20 cellular contexts compared by ENCODE assay signal in the genomic region with DNA sequence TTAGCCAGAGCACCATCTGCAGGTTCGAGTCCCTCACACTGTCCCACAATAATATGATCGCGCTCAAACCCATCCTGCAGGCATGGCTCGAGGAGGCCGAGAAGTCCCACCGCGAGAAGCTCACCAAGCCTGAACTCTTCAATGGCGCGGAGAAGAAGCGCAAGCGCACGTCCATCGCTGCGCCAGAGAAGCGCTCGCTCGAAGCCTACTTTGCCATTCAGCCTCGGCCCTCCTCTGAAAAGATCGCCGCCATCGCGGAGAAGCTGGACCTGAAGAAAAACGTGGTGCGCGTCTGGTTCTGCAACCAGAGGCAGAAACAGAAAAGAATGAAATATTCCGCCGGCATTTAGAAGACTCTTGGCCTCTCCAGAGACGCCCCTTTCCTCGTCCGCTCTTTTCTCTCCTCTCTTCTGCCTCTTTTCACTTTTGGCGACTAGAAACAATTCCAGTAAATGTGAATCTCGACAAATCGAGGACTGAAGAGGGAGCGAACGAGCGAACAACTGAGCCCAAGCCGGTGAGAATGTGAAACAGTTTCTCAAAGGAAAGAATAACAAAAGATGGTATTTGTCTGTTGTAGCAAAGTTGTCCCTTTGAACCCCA. TPM values are rescaled to one million over a fixed set of nuclear protein-coding genes. Genes with fewer than 3 reads are reported as not detected.
DNase-seq lines count a peak whose midpoint lies in the region; ATAC-seq and TF ChIP-seq lines count a peak whose summit lies in the region.
"Had no signal": no experiment of that assay in that cellular context is flagged by ENCODE, and none has a peak within 500 bp of the region (broad histone marks: within the 10 kb centered on the region; RNA-seq: fewer than 3 reads in every experiment).

No MANE protein-coding gene starts in this region.

- DNase-seq in activated naive CD8-positive, alpha-beta T cell treated with anti-CD3 and anti-CD28 coated beads, Interleukin-2, amount 10 ng/mL, durations not matched to agents 7 days and 5 days = peak; percentile 29
- DNase-seq in activated naive CD8-positive, alpha-beta T cell treated with anti-CD3 and anti-CD28 coated beads for 36 hours = no peak
- DNase-seq in activated T-helper 1 cell treated with anti-CD3 and anti-CD28 coated beads, Interleukin-12 subunit alpha, Interleukin-12 subunit beta, Interleukin-2, Interleukin-4 antibody, amounts not matched to agents 30 ng/mL and 10 ng/mL and 1 ng/mL, durations not matched to agents 14 hours and 24 hours and 36 hours (ENCODE audit: low spot score) = no peak
- DNase-seq in type B pancreatic cell (ENCODE audit: extremely low spot score, unreplicated experiment) (no peak), medulla oblongata (ENCODE audit: extremely low spot score) (no peak)
- DNase-seq: activated CD4-positive, CD25-positive, alpha-beta regulatory T cell treated with anti-CD3 and anti-CD28 coated beads, Interleukin-2, amount 50 U/mL, for 72 hours; activated naive CD8-positive, alpha-beta T cell treated with anti-CD3 and anti-CD28 coated beads, Interleukin-2, amount 50 U/mL, for 24 hours; CD8-positive, alpha-beta memory T cell; DMS79; foreskin keratinocyte; left ventricle myocardium inferior; occipital lobe; right lobe of liver; tibial artery had no signal

- H3K36me3 Mint-ChIP-seq in activated naive CD8-positive, alpha-beta T cell treated with anti-CD3 and anti-CD28 coated beads, Interleukin-2, amount 10 ng/mL, durations not matched to agents 7 days and 5 days = peaks cover 1% of the 10 kb centered on the region
- H3K36me3 Mint-ChIP-seq in activated naive CD8-positive, alpha-beta T cell treated with anti-CD3 and anti-CD28 coated beads for 36 hours = peaks cover 4% of the 10 kb centered on the region
- peaks cover 2% of the 10 kb centered on the region for H3K36me3 Mint-ChIP-seq in activated T-helper 1 cell treated with anti-CD3 and anti-CD28 coated beads, Interleukin-12 subunit alpha, Interleukin-12 subunit beta, Interleukin-2, Interleukin-4 antibody, amounts not matched to agents 30 ng/mL and 10 ng/mL and 1 ng/mL, durations not matched to agents 14 hours and 24 hours and 36 hours (ENCODE audit: low read depth)
- no peaks in the 10 kb centered on the region for H3K36me3 Mint-ChIP-seq in type B pancreatic cell
- H3K36me3 Mint-ChIP-seq: CD8-positive, alpha-beta memory T cell; stimulated activated memory B cell treated with anti-CD40 and anti-IgM and Interleukin-4, amounts not matched to agents 10 μg/mL and 1 μg/mL and 100 μg/mL, for 72 hours had no signal

- TF ChIP-seq CTCF in type B pancreatic cell (conservative IDR thresholded peaks at IDR 0.05) = no peak

- peak overlapping the region; percentile 67 for H3K27ac Mint-ChIP-seq in activated naive CD8-positive, alpha-beta T cell treated with anti-CD3 and anti-CD28 coated beads, Interleukin-2, amount 10 ng/mL, durations not matched to agents 7 days and 5 days
- H3K27ac Mint-ChIP-seq in activated naive CD8-positive, alpha-beta T cell treated with anti-CD3 and anti-CD28 coated beads for 36 hours = no peak overlapping the region
- peak overlapping the region; percentile 3 for H3K27ac Mint-ChIP-seq in activated T-helper 1 cell treated with anti-CD3 and anti-CD28 coated beads, Interleukin-12 subunit alpha, Interleukin-12 subunit beta, Interleukin-2, Interleukin-4 antibody, amounts not matched to agents 30 ng/mL and 10 ng/mL and 1 ng/mL, durations not matched to agents 14 hours and 24 hours and 36 hours
- H3K27ac Mint-ChIP-seq in type B pancreatic cell = no peak overlapping the region
- H3K27ac Mint-ChIP-seq: activated naive CD8-positive, alpha-beta T cell treated with anti-CD3 and anti-CD28 coated beads, Interleukin-2, amount 50 U/mL, for 24 hours; CD8-positive, alpha-beta memory T cell; stimulated activated memory B cell treated with anti-CD40 and anti-IgM and Interleukin-4, amounts not matched to agents 10 μg/mL and 1 μg/mL and 100 μg/mL, for 72 hours had no signal

- H3K9me3 Mint-ChIP-seq in activated naive CD8-positive, alpha-beta T cell treated with anti-CD3 and anti-CD28 coated beads, Interleukin-2, amount 10 ng/mL, durations not matched to agents 7 days and 5 days = peaks cover 8% of the 10 kb centered on the region
- peaks cover 8% of the 10 kb centered on the region for H3K9me3 Mint-ChIP-seq in activated naive CD8-positive, alpha-beta T cell treated with anti-CD3 and anti-CD28 coated beads for 36 hours
- H3K9me3 Mint-ChIP-seq in activated T-helper 1 cell treated with anti-CD3 and anti-CD28 coated beads, Interleukin-12 subunit alpha, Interleukin-12 subunit beta, Interleukin-2, Interleukin-4 antibody, amounts not matched to agents 30 ng/mL and 10 ng/mL and 1 ng/mL, durations not matched to agents 14 hours and 24 hours and 36 hours = no peaks in the 10 kb centered on the region
- H3K9me3 Mint-ChIP-seq in type B pancreatic cell = no peaks in the 10 kb centered on the region

- peaks cover 81% of the 10 kb centered on the region for H3K27me3 Mint-ChIP-seq in activated naive CD8-positive, alpha-beta T cell treated with anti-CD3 and anti-CD28 coated beads, Interleukin-2, amount 10 ng/mL, durations not matched to agents 7 days and 5 days
- H3K27me3 Mint-ChIP-seq in activated naive CD8-positive, alpha-beta T cell treated with anti-CD3 and anti-CD28 coated beads for 36 hours = peaks cover 95% of the 10 kb centered on the region
- H3K27me3 Mint-ChIP-seq in activated T-helper 1 cell treated with anti-CD3 and anti-CD28 coated beads, Interleukin-12 subunit alpha, Interleukin-12 subunit beta, Interleukin-2, Interleukin-4 antibody, amounts not matched to agents 30 ng/mL and 10 ng/mL and 1 ng/mL, durations not matched to agents 14 hours and 24 hours and 36 hours (ENCODE audit: insufficient read depth) = peaks cover 64% of the 10 kb centered on the region
- peaks cover 96% of the 10 kb centered on the region for H3K27me3 Mint-ChIP-seq in type B pancreatic cell

- peak overlapping the region; percentile 9; the same call in 1 of the 2 replicates for H3K4me3 ChIP-seq in iPS-18c (ENCODE audit: insufficient read depth, low read depth, low read length)
- H3K4me3 ChIP-seq: breast epithelium, left ventricle myocardium inferior, right lobe of liver, tibial artery had no signal

- POLR2A ChIA-PET in activated naive CD8-positive, alpha-beta T cell treated with anti-CD3 and anti-CD28 coated beads, Interleukin-2, amount 10 ng/mL, durations not matched to agents 7 days and 5 days (lab: Charles Lee) = no interaction called here

- H3K4me1 Mint-ChIP-seq in activated naive CD8-positive, alpha-beta T cell treated with anti-CD3 and anti-CD28 coated beads, Interleukin-2, amount 10 ng/mL, durations not matched to agents 7 days and 5 days = peaks cover 10% of the 10 kb centered on the region
- H3K4me1 Mint-ChIP-seq in activated naive CD8-positive, alpha-beta T cell treated with anti-CD3 and anti-CD28 coated beads for 36 hours = peaks cover 17% of the 10 kb centered on the region
- no peaks in the 10 kb centered on the region for H3K4me1 Mint-ChIP-seq in activated T-helper 1 cell treated with anti-CD3 and anti-CD28 coated beads, Interleukin-12 subunit alpha, Interleukin-12 subunit beta, Interleukin-2, Interleukin-4 antibody, amounts not matched to agents 30 ng/mL and 10 ng/mL and 1 ng/mL, durations not matched to agents 14 hours and 24 hours and 36 hours (ENCODE audit: low read depth)
- H3K4me1 Mint-ChIP-seq in type B pancreatic cell (ENCODE audit: unreplicated experiment) = peaks cover 19% of the 10 kb centered on the region

- peaks cover 2% of the 10 kb centered on the region for H3K9me3 ChIP-seq in iPS-18c (ENCODE audit: control insufficient read depth, insufficient read depth, low read length)
- H3K9me3 ChIP-seq: breast epithelium, left ventricle myocardium inferior, right lobe of liver, tibial artery had no signal

- intact Hi-C loops in activated T-helper 1 cell treated with anti-CD3 and anti-CD28 coated beads, Interleukin-12 subunit alpha, Interleukin-12 subunit beta, Interleukin-2, Interleukin-4 antibody, amounts not matched to agents 30 ng/mL and 10 ng/mL and 1 ng/mL, durations not matched to agents 14 hours and 24 hours and 36 hours (cut with micrococcal nuclease) = no loop called here

- H3K4me3 Mint-ChIP-seq in activated naive CD8-positive, alpha-beta T cell treated with anti-CD3 and anti-CD28 coated beads, Interleukin-2, amount 10 ng/mL, durations not matched to agents 7 days and 5 days = no peak overlapping the region
- H3K4me3 Mint-ChIP-seq in activated naive CD8-positive, alpha-beta T cell treated with anti-CD3 and anti-CD28 coated beads for 36 hours = no peak overlapping the region
- no peak overlapping the region for H3K4me3 Mint-ChIP-seq in activated T-helper 1 cell treated with anti-CD3 and anti-CD28 coated beads, Interleukin-12 subunit alpha, Interleukin-12 subunit beta, Interleukin-2, Interleukin-4 antibody, amounts not matched to agents 30 ng/mL and 10 ng/mL and 1 ng/mL, durations not matched to agents 14 hours and 24 hours and 36 hours
- H3K4me3 Mint-ChIP-seq in type B pancreatic cell = peak overlapping the region; percentile 57
- H3K4me3 Mint-ChIP-seq: stimulated activated memory B cell treated with anti-CD40 and anti-IgM and Interleukin-4, amounts not matched to agents 10 μg/mL and 1 μg/mL and 100 μg/mL, for 72 hours had no signal

- no peak for ATAC-seq in activated naive CD8-positive, alpha-beta T cell treated with anti-CD3 and anti-CD28 coated beads, Interleukin-2, amount 10 ng/mL, durations not matched to agents 7 days and 5 days (ENCODE audit: low read depth)
- no peak for ATAC-seq in HG03354 (IDR thresholded peaks at IDR 0.05; ENCODE audit: poor library complexity, severe bottlenecking, unreplicated experiment)
- ATAC-seq in GM21737 (IDR thresholded peaks at IDR 0.05; ENCODE audit: unreplicated experiment) = no peak
- ATAC-seq: activated naive CD8-positive, alpha-beta T cell treated with anti-CD3 and anti-CD28 coated beads, Interleukin-2, amount 50 U/mL, for 24 hours; foreskin keratinocyte; right lobe of liver; stimulated activated memory B cell treated with anti-CD40 and anti-IgM and Interleukin-4, amounts not matched to agents 10 μg/mL and 1 μg/mL and 100 μg/mL, for 72 hours had no signal

RNA-seq across cellular contexts. Expression of a gene that starts 1.9 kb away (rescaled TPM):
- total RNA-seq in activated naive CD8-positive, alpha-beta T cell treated with anti-CD3 and anti-CD28 coated beads, Interleukin-2, amount 10 ng/mL, durations not matched to agents 7 days and 5 days = not detected
- total RNA-seq in activated naive CD8-positive, alpha-beta T cell treated with anti-CD3 and anti-CD28 coated beads for 36 hours = not detected
- total RNA-seq in activated T-helper 1 cell treated with anti-CD3 and anti-CD28 coated beads, Interleukin-12 subunit alpha, Interleukin-12 subunit beta, Interleukin-2, Interleukin-4 antibody, amounts not matched to agents 30 ng/mL and 10 ng/mL and 1 ng/mL, durations not matched to agents 14 hours and 24 hours and 36 hours = not detected in 2 replicates
- total RNA-seq in type B pancreatic cell (ENCODE audit: low replicate concordance) = 0.19 TPM in 2 replicates
- total RNA-seq: breast epithelium; CD8-positive, alpha-beta memory T cell; foreskin keratinocyte; left ventricle myocardium inferior; NCI-H460; occipital lobe; right lobe of liver had no signal

Comparison
In these comparisons a context has a peak if more than half of its experiments do, and no peak if none do; other contexts are left out.
1. H3K27ac Mint-ChIP-seq: peak in activated naive CD8-positive, alpha-beta T cell treated with anti-CD3 and anti-CD28 coated beads, Interleukin-2, amount 10 ng/mL, durations not matched to agents 7 days and 5 days (single experiment) and activated T-helper 1 cell treated with anti-CD3 and anti-CD28 coated beads, Interleukin-12 subunit alpha, Interleukin-12 subunit beta, Interleukin-2, Interleukin-4 antibody, amounts not matched to agents 30 ng/mL and 10 ng/mL and 1 ng/mL, durations not matched to agents 14 hours and 24 hours and 36 hours (single experiment); none in activated naive CD8-positive, alpha-beta T cell treated with anti-CD3 and anti-CD28 coated beads for 36 hours (single experiment) and type B pancreatic cell (single experiment).